In genomic region chr10:125626671-125627070, GRCh38 we compare ENCODE assay signal across 16 cellular contexts. TPM values are rescaled to one million over a fixed set of nuclear protein-coding genes. Genes with fewer than 3 reads are reported as not detected.
DNase-seq lines count a peak whose midpoint lies in the region; ATAC-seq and TF ChIP-seq lines count a peak whose summit lies in the region.
"Had no signal": no experiment of that assay in that cellular context is flagged by ENCODE, and none has a peak within 500 bp of the region (broad histone marks: within the 10 kb centered on the region; RNA-seq: fewer than 3 reads in every experiment).

No MANE protein-coding gene starts in this region.

- POLR2A ChIA-PET in WTC11 (lab: Charles Lee), result no interaction called here

- H3K4me1 Mint-ChIP-seq in WTC11, result peaks cover 15% of the 10 kb centered on the region
- peaks cover 53% of the 10 kb centered on the region for H3K4me1 Mint-ChIP-seq in endothelial cell (ENCODE audit: unreplicated experiment)
- H3K4me1 Mint-ChIP-seq in nephron, result peaks cover 24% of the 10 kb centered on the region
- H3K4me1 Mint-ChIP-seq: CD14-positive monocyte had no signal

- H3K27me3 Mint-ChIP-seq in WTC11 (ENCODE audit: low read depth) (no peaks in the 10 kb centered on the region; the same call in none of the 2 replicates), endothelial cell (ENCODE audit: unreplicated experiment) (peaks cover 2% of the 10 kb centered on the region), nephron (ENCODE audit: low read depth) (peaks cover 20% of the 10 kb centered on the region)

- CTCF ChIA-PET in WTC11 (lab: Charles Lee), result interaction anchor here (2.2 kb wide), 1 partner anchor 179 kb away, joined by 6 read pairs; no protein-coding TSS in a partner anchor

- TF ChIP-seq CTCF in WTC11 (IDR thresholded peaks at IDR 0.05) (no peak), endothelial cell (IDR thresholded peaks at IDR 0.05; ENCODE audit: unreplicated experiment) (no peak), nephron (IDR thresholded peaks at IDR 0.05; ENCODE audit: unreplicated experiment in 3 of 3) (no peak)

- H3K36me3 Mint-ChIP-seq in WTC11, result no peaks in the 10 kb centered on the region
- H3K36me3 Mint-ChIP-seq in endothelial cell (ENCODE audit: low read depth, unreplicated experiment), result peaks cover 9% of the 10 kb centered on the region
- H3K36me3 Mint-ChIP-seq in nephron (ENCODE audit: low read depth), result no peaks in the 10 kb centered on the region
- H3K36me3 Mint-ChIP-seq: CD14-positive monocyte; CD8-positive, alpha-beta T cell had no signal

- ATAC-seq in WTC11, result peak; percentile 60
- ATAC-seq in GM19395 (IDR thresholded peaks at IDR 0.05; ENCODE audit: unreplicated experiment), result no peak
- ATAC-seq: CD8-positive, alpha-beta T cell had no signal

- DNase-seq in Daoy (ENCODE audit: low read depth) (peak; percentile 12), WTC11 (ENCODE audit: low spot score) (no peak), endothelial cell (ENCODE audit: low spot score) (peak; percentile 28), SW 1271 (lab: John Stamatoyannopoulos, UW) (no peak), NCI-H446 treated with DMSO at 0.1 percent for 48 hours (lab: John Stamatoyannopoulos, UW) (no peak), NCI-H2081 treated with DMSO at 0.1 percent for 48 hours (lab: John Stamatoyannopoulos, UW) (no peak)
- DNase-seq: BE2C; CD8-positive, alpha-beta T cell; COR-L47; DMS53; GM23248; H9 had no signal

- peak overlapping the region; percentile 53; the same call in 1 of the 2 replicates for H3K27ac Mint-ChIP-seq in WTC11
- H3K27ac Mint-ChIP-seq in endothelial cell (ENCODE audit: unreplicated experiment), result peak overlapping the region; percentile 74
- H3K27ac Mint-ChIP-seq in nephron, result peak overlapping the region in 2 of 3 experiments; percentile 20 to 68
- H3K27ac Mint-ChIP-seq: CD14-positive monocyte; CD8-positive, alpha-beta T cell; H9 had no signal

- H3K9me3 Mint-ChIP-seq in WTC11 (peaks cover 10% of the 10 kb centered on the region), endothelial cell (ENCODE audit: unreplicated experiment) (no peaks in the 10 kb centered on the region), nephron (peaks cover 4% of the 10 kb centered on the region)
- H3K9me3 Mint-ChIP-seq: CD8-positive, alpha-beta T cell had no signal

- no peak overlapping the region for H3K4me3 Mint-ChIP-seq in WTC11
- H3K4me3 Mint-ChIP-seq in endothelial cell (ENCODE audit: unreplicated experiment), result peak overlapping the region; percentile 79
- H3K4me3 Mint-ChIP-seq in nephron, result no peak overlapping the region
- H3K4me3 Mint-ChIP-seq: CD14-positive monocyte; CD8-positive, alpha-beta T cell; H9 had no signal

TF ChIP-seq in WTC11, 78 proteins besides CTCF, POLR2A, EP300 and RAD21:
- TF ChIP-seq USF2 (CRISPR knock-in tag; IDR thresholded peaks at IDR 0.05) (no peak), ETV6 (CRISPR knock-in tag; IDR thresholded peaks at IDR 0.05) (0 out of 2 replicates have a peak, but pooled peaks have one; percentile 32)

RNA-seq across cellular contexts. Expression of gene TEX36, which starts 56.3 kb away (rescaled TPM):
- total RNA-seq in Daoy (2014; rRNA removed; shearing (Covaris generic)), result not detected in 2 replicates
- total RNA-seq in WTC11 (2021), result not detected in 3 replicates
- total RNA-seq in endothelial cell (ENCODE audit: unreplicated experiment), result not detected
- total RNA-seq: CD8-positive, alpha-beta T cell; H9; HT1080 had no signal

Comparison
In these comparisons a context has a peak if more than half of its experiments do, and no peak if none do; other contexts are left out.
1. DNase-seq: peak in Daoy (single experiment) and endothelial cell (single experiment); none in WTC11 (single experiment), SW 1271 (0 of 2), NCI-H446 treated with DMSO at 0.1 percent for 48 hours (single experiment) and NCI-H2081 treated with DMSO at 0.1 percent for 48 hours (single experiment).
2. Peak in every context shown above with its lines, with median percentiles within 50 percentile points of each other: H3K27ac Mint-ChIP-seq.